ENCODE assay signal across 9 cellular contexts in the genomic region with DNA sequence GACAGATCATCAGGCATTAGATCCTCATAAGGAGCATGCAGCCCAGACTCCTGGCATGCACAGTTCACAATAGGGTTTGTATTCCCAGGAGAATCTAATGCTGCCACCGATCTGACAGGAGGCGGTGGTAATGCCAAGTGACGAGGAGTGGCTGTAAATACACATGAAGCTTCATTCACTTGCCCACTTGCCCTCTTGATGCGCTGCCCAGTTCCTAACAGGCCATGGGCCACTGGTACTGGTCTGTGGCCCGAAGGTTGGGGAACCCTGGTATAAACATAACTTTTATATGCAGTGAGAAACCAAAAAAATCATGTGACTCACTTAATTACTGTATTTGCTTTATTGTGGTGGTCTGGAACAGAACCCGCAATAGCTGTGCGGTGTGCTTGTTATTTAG.
"Had no signal": no experiment of that assay in that cellular context is flagged by ENCODE, and none has a peak within 500 bp of the region (broad histone marks: within the 10 kb centered on the region; RNA-seq: fewer than 3 reads in every experiment).

No MANE protein-coding gene starts in this region.

- H3K4me2 ChIP-seq: GM23338 had no signal

- H3K27ac ChIP-seq: HL-60 had no signal

- H3K4me3 ChIP-seq: GM23338 had no signal

- H3K4me1 Mint-ChIP-seq: GM23338, H9 had no signal

- H2AFZ ChIP-seq: GM23338 had no signal

- H3K9me3 Mint-ChIP-seq: GM23338, H9, IgD-negative memory B cell had no signal

- H3K36me3 Mint-ChIP-seq: IgD-negative memory B cell had no signal

- H3K4me3 Mint-ChIP-seq: GM23338, H9, HFFc6, IgD-negative memory B cell had no signal

- FAIRE-seq: H1, H54, HepG2 had no signal

- DNase-seq: H9, HCEC 1CT, HFFc6 had no signal

- H3K27ac Mint-ChIP-seq: GM23338, H9, HFFc6, IgD-negative memory B cell had no signal

- ATAC-seq: GM23338, HepG2 had no signal
